28 cellular contexts compared by ENCODE assay signal in genomic region chr15:35736150-35736549, GRCh38.
DNase-seq lines count a peak whose midpoint lies in the region; FAIRE-seq and TF ChIP-seq lines count a peak whose summit lies in the region.
"Had no signal": no experiment of that assay in that cellular context is flagged by ENCODE, and none has a peak within 500 bp of the region (broad histone marks: within the 10 kb centered on the region; RNA-seq: fewer than 3 reads in every experiment).

No MANE protein-coding gene starts in this region.

- H3K4me3 ChIP-seq in LNCaP clone FGC (ENCODE audit: low read depth, low read length) (no peak overlapping the region), cardiac fibroblast (replicated peaks in 1 of 2; ENCODE audit: low read depth in 2 of 2, low read length in 2 of 2) (no peak overlapping the region), keratinocyte (ENCODE audit: control insufficient read depth in 2 of 3, extremely low read depth in 1 of 3, insufficient read depth in 2 of 3, low read depth in 1 of 3, low read length in 3 of 3) (no peak overlapping the region), small intestine (ENCODE audit: low read depth in 1 of 2, low read length in 2 of 2) (no peak overlapping the region)
- H3K4me3 ChIP-seq: dorsolateral prefrontal cortex, left ventricle myocardium inferior, SJCRH30, spleen had no signal

- no peak for TF ChIP-seq CTCF in LNCaP clone FGC (IDR thresholded peaks at IDR 0.05; ENCODE audit: control insufficient read depth, extremely low read depth, insufficient read depth)
- no peak for TF ChIP-seq CTCF in cardiac fibroblast (IDR thresholded peaks at IDR 0.05; ENCODE audit: low read depth, low read length)
- no peak for TF ChIP-seq CTCF in keratinocyte (optimal IDR thresholded peaks at IDR 0.05 in 1 of 3, IDR thresholded peaks at IDR 0.05 in 1 of 3, conservative IDR thresholded peaks at IDR 0.05 in 1 of 3; ENCODE audit: extremely low read depth in 1 of 3, insufficient read depth in 2 of 3, low read length in 3 of 3)

- WGBS in small intestine, 3 donors = 13 to 65% (median 35%) methylated on average over 2 of the region's 2 CpGs

- no peaks in the 10 kb centered on the region for H3K9me3 ChIP-seq in keratinocyte (ENCODE audit: control insufficient read depth, low read depth, low read length)
- no peaks in the 10 kb centered on the region for H3K9me3 ChIP-seq in small intestine (ENCODE audit: control insufficient read depth, low read depth)
- H3K9me3 ChIP-seq: BE2C, left ventricle myocardium inferior, SJCRH30, spleen had no signal

- H3K4me1 ChIP-seq in keratinocyte (ENCODE audit: control insufficient read depth, extremely low read depth, insufficient read depth, low read length) (peaks cover 8% of the 10 kb centered on the region), small intestine (ENCODE audit: control insufficient read depth in 2 of 2, insufficient read depth in 1 of 2, low read depth in 1 of 2, low read length in 1 of 2) (no peaks in the 10 kb centered on the region)
- H3K4me1 ChIP-seq: left ventricle myocardium inferior, SJCRH30, spleen had no signal

- DNase-seq in LNCaP clone FGC (ENCODE audit: low read depth) = peak; percentile 49
- peak; percentile 31 to 56 for DNase-seq in cardiac fibroblast (ENCODE audit: low read depth in 2 of 2)
- DNase-seq in keratinocyte (ENCODE audit: low read depth, low spot score) = no peak
- DNase-seq in small intestine = peak; percentile 5
- DNase-seq in NCI-H1105 (lab: John Stamatoyannopoulos, UW) = no peak
- DNase-seq in stimulated activated CD4-positive, alpha-beta T cell treated with anti-CD3 and anti-CD28 coated beads, Interleukin-2, amount 100 ng/mL, for 24 hours = no peak
- no peak for DNase-seq in activated CD4-positive, CD25-positive, alpha-beta regulatory T cell treated with anti-CD3 and anti-CD28 coated beads, Interleukin-2, amount 50 U/mL, for 72 hours
- DNase-seq: activated CD4-positive, alpha-beta T cell treated with anti-CD3 and anti-CD28 coated beads, Interleukin-2, amount 10 ng/mL, durations not matched to agents 7 days and 5 days; activated gamma-delta T cell treated with Interleukin-2 at 50 U/mL for 16 hours; activated T-cell treated with anti-CD3 and anti-CD28 coated beads, Interleukin-2, amount 50 U/mL, for 24 hours; BE2C; CD8-positive, alpha-beta T cell; dorsolateral prefrontal cortex; GOT3; immature natural killer cell; Kasumi-1; left ventricle myocardium inferior; NCI-H1694; NCI-H82; posterior cingulate gyrus; right cardiac atrium; SJCRH30; spleen; stimulated activated naive CD8-positive, alpha-beta T cell treated with anti-CD3 and anti-CD28 coated beads, Interleukin-15, amount 100 ng/mL, for 72 hours; T-helper 9 cell had no signal

- FAIRE-seq in keratinocyte (lab: Jason Lieb, UNC) (peak; percentile 48), small intestine (lab: Jason Lieb, UNC) (no peak)
- FAIRE-seq: endometrium, urothelium cell line had no signal

- H3K79me2 ChIP-seq in keratinocyte (ENCODE audit: control insufficient read depth, insufficient read depth, low read length) = no peaks in the 10 kb centered on the region

- dilution Hi-C loops in keratinocyte (cut with MboI; ENCODE audit: extremely low pct_ligation_motif_present, low sequenced_read_pairs) = no loop called here

- no peak overlapping the region for H3K4me2 ChIP-seq in keratinocyte (ENCODE audit: control insufficient read depth, extremely low read depth, insufficient read depth, low read depth, low read length)

- no peak overlapping the region for H3K27ac ChIP-seq in keratinocyte (ENCODE audit: control insufficient read depth, insufficient read depth, low read length)
- H3K27ac ChIP-seq in small intestine (ENCODE audit: low read depth in 1 of 2, low read length in 1 of 2) = no peak overlapping the region
- H3K27ac ChIP-seq: dorsolateral prefrontal cortex, left ventricle myocardium inferior, SJCRH30, spleen, VCaP had no signal

- no peaks in the 10 kb centered on the region for H4K20me1 ChIP-seq in keratinocyte (ENCODE audit: control insufficient read depth, extremely low read depth, insufficient read depth, low read length)

- no peaks in the 10 kb centered on the region for H3K27me3 ChIP-seq in keratinocyte (ENCODE audit: control insufficient read depth, extremely low read depth, insufficient read depth, low read length)
- H3K27me3 ChIP-seq in small intestine (ENCODE audit: control insufficient read depth in 2 of 2, insufficient read depth in 2 of 2, low read length in 2 of 2) = no peaks in the 10 kb centered on the region
- H3K27me3 ChIP-seq: BE2C, dorsolateral prefrontal cortex, SJCRH30, spleen had no signal

- no peak overlapping the region for H3K9ac ChIP-seq in keratinocyte (ENCODE audit: control insufficient read depth, extremely low read depth, insufficient read depth, low read length)

- H3K36me3 ChIP-seq in keratinocyte (ENCODE audit: control insufficient read depth in 2 of 2, extremely low read depth in 1 of 2, insufficient read depth in 2 of 2, low read length in 2 of 2) = no peaks in the 10 kb centered on the region
- H3K36me3 ChIP-seq in small intestine (ENCODE audit: control insufficient read depth in 2 of 2, insufficient read depth in 2 of 2, low read length in 2 of 2) = no peaks in the 10 kb centered on the region
- H3K36me3 ChIP-seq: BE2C, left ventricle myocardium inferior, SJCRH30, spleen had no signal

- H2AFZ ChIP-seq in keratinocyte (ENCODE audit: control insufficient read depth, low read length) = no peak overlapping the region

- no peaks in the 10 kb centered on the region for H3K9me1 ChIP-seq in keratinocyte (ENCODE audit: control insufficient read depth, extremely low read depth, insufficient read depth, low read length)

Comparison
In these comparisons a context has a peak if more than half of its experiments do, and no peak if none do; other contexts are left out.
1. DNase-seq: peak in LNCaP clone FGC (single experiment), cardiac fibroblast (2 of 2) and small intestine (single experiment); none in keratinocyte (single experiment), NCI-H1105 (single experiment), stimulated activated CD4-positive, alpha-beta T cell treated with anti-CD3 and anti-CD28 coated beads, Interleukin-2, amount 100 ng/mL, for 24 hours (0 of 2) and activated CD4-positive, CD25-positive, alpha-beta regulatory T cell treated with anti-CD3 and anti-CD28 coated beads, Interleukin-2, amount 50 U/mL, for 72 hours (single experiment).